Comparison of ENCODE assay signal across 17 cellular contexts in the genomic region with DNA sequence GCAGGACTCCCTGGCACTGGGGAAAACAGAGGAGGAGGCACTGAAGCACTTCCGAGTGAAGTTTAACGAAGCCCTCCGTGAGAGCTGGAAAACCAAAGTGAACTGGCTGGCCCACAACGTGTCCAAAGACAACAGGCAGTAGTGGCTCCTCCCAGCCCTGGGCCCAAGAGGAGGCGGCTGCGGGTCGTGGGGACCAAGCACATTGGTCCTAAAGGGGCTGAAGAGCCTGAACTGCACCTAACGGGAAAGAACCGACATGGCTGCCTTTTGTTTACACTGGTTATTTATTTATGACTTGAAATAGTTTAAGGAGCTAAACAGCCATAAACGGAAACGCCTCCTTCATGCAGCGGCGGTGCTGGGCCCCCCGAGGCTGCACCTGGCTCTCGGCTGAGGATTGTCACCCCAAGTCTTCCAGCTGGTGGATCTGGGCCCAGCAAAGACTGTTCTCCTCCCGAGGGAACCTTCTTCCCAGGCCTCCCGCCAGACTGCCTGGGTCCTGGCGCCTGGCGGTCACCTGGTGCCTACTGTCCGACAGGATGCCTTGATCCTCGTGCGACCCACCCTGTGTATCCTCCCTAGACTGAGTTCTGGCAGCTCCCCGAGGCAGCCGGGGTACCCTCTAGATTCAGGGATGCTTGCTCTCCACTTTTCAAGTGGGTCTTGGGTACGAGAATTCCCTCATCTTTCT.
DNase-seq lines count a peak whose midpoint lies in the region; ATAC-seq and TF ChIP-seq lines count a peak whose summit lies in the region.
"Had no signal": no experiment of that assay in that cellular context is flagged by ENCODE, and none has a peak within 500 bp of the region (broad histone marks: within the 10 kb centered on the region; RNA-seq: fewer than 3 reads in every experiment).

No MANE protein-coding gene starts in this region.

- CTCF ChIA-PET in T-cell (lab: Charles Lee) = interaction anchor here (0.8 to 1.4 kb wide), 2 partner anchors 10 to 72 kb away, joined by 3 read pairs; no protein-coding TSS in a partner anchor

- TF ChIP-seq CTCF in 22Rv1 (IDR thresholded peaks at IDR 0.05) = no peak
- TF ChIP-seq CTCF in endodermal cell (conservative IDR thresholded peaks at IDR 0.05) = no peak

- H3K4me2 ChIP-seq in BLaER1 = peak overlapping the region; percentile 78

- H3K27me3 ChIP-seq in BLaER1 = no peaks in the 10 kb centered on the region
- H3K27me3 ChIP-seq in endodermal cell (ENCODE audit: control insufficient read depth, insufficient read depth, low read length, poor library complexity, severe bottlenecking) = no peaks in the 10 kb centered on the region
- H3K27me3 ChIP-seq: foreskin keratinocyte, Peyer's patch, suprapubic skin had no signal

- H3K27ac ChIP-seq in 22Rv1 (peak overlapping the region; percentile 37), BLaER1 (peak overlapping the region; percentile 68), endodermal cell (ENCODE audit: low read depth, low read length) (peak overlapping the region; percentile 53)
- H3K27ac ChIP-seq: foreskin keratinocyte, Peyer's patch, suprapubic skin, VCaP had no signal

- H3K4me1 Mint-ChIP-seq in T-cell = peaks cover 75 to 79% (median 78%) of the 10 kb centered on the region in 3 donors
- no peaks in the 10 kb centered on the region for H3K4me1 Mint-ChIP-seq in endodermal cell

- H3K9me3 ChIP-seq in BLaER1 (peaks cover 16% of the 10 kb centered on the region), endodermal cell (ENCODE audit: control insufficient read depth, low read length) (peaks cover 12% of the 10 kb centered on the region)
- H3K9me3 ChIP-seq: Peyer's patch, suprapubic skin had no signal

- POLR2A ChIA-PET in T-cell (lab: Charles Lee) = no interaction called here

- 91 to 95% methylated on average over 20 to 25 of the region's 25 CpGs for WGBS in endodermal cell (ENCODE audit: insufficient coverage in 1 of 2, insufficient read length in 1 of 2), 2 experiments

- H3K27me3 Mint-ChIP-seq in T-cell (no peaks in the 10 kb centered on the region), endodermal cell (ENCODE audit: insufficient read depth) (no peaks in the 10 kb centered on the region)

- no peak for ATAC-seq in T-cell (replicated peaks in 1 of 4)
- ATAC-seq in HG02571 (IDR thresholded peaks at IDR 0.05; ENCODE audit: unreplicated experiment) = no peak
- ATAC-seq: foreskin keratinocyte had no signal

- H3K4me1 ChIP-seq in BLaER1 = peaks cover 84% of the 10 kb centered on the region
- no peaks in the 10 kb centered on the region for H3K4me1 ChIP-seq in endodermal cell (ENCODE audit: control insufficient read depth, insufficient read depth, low read length)
- H3K4me1 ChIP-seq: foreskin keratinocyte, suprapubic skin had no signal

- H3K4me3 ChIP-seq in BLaER1 = 0 out of 2 replicates have a peak overlapping the region, but pooled peaks have one; percentile 6
- no peak overlapping the region for H3K4me3 ChIP-seq in endodermal cell (ENCODE audit: low read length)
- H3K4me3 ChIP-seq: Peyer's patch, suprapubic skin had no signal

- no peak for DNase-seq in T-cell
- DNase-seq in endodermal cell = no peak
- DNase-seq in NCI-H146 treated with DMSO at 0.1 percent for 48 hours (lab: John Stamatoyannopoulos, UW; ENCODE audit: unreplicated experiment) = no peak
- DNase-seq in NCI-H1105 treated with DMSO at 0.1 percent for 48 hours (lab: John Stamatoyannopoulos, UW) = no peak
- DNase-seq: activated CD8-positive, alpha-beta memory T cell treated with anti-CD3 and anti-CD28 coated beads, Interleukin-2, amount 50 U/mL, for 48 hours; amniotic stem cell; C1 segment of cervical spinal cord; foreskin keratinocyte; NCI-H2029; NCI-H526; Peyer's patch; stimulated activated CD4-positive, alpha-beta T cell treated with anti-CD3 and anti-CD28 coated beads, Interleukin-15, amount 100 ng/mL, for 24 hours had no signal

- peaks cover 98% of the 10 kb centered on the region for H3K36me3 ChIP-seq in BLaER1
- H3K36me3 ChIP-seq in endodermal cell (ENCODE audit: control insufficient read depth, insufficient read depth, low read length) = peaks cover 28% of the 10 kb centered on the region

- H4K20me1 ChIP-seq in BLaER1 = peaks cover 72% of the 10 kb centered on the region

- H3K4me3 Mint-ChIP-seq in T-cell (peak overlapping the region in 2 of 3 donors; percentile 22 to 80), endodermal cell (no peak overlapping the region)

- H3K36me3 Mint-ChIP-seq in T-cell (peaks cover 63% of the 10 kb centered on the region), endodermal cell (ENCODE audit: low read depth) (peaks cover 64% of the 10 kb centered on the region)

- H3K9me3 Mint-ChIP-seq in T-cell (no peaks in the 10 kb centered on the region), endodermal cell (peaks cover 10% of the 10 kb centered on the region)

- H3K9ac ChIP-seq in BLaER1 (peak overlapping the region; percentile 44; the same call in 1 of the 2 replicates), endodermal cell (ENCODE audit: extremely low read depth, low read length, poor library complexity, severe bottlenecking) (no peak overlapping the region)

- peak overlapping the region; percentile 97 to 98 for H3K27ac Mint-ChIP-seq in T-cell
- peak overlapping the region; percentile 52 for H3K27ac Mint-ChIP-seq in endodermal cell
